ENCODE assay signal across 8 cellular contexts in genomic region chr22:24182574-24183246, GRCh38. TPM values are rescaled to one million over a fixed set of nuclear protein-coding genes. Genes with fewer than 3 reads are reported as not detected.
A peak's percentile ranks its signal among the peaks of the same experiment; 100 is the strongest.
DNase-seq lines count a peak whose midpoint lies in the region; ATAC-seq, FAIRE-seq and TF ChIP-seq lines count a peak whose summit lies in the region.
"Not testable (repeated sequence)": the region's sequence is repeated elsewhere in the genome, so short reads cannot be mapped to it uniquely, and the experiment has no call there.

No MANE protein-coding gene starts in this region.

- intact Hi-C loops in Calu3 (cut with micrococcal nuclease; ENCODE audit: unreplicated experiment) (loop anchor here (10.0 kb wide), 1 partner anchor 198 kb away; the partner anchor contains the start of gene GSTT2), heart left ventricle (cut with DNase I) (loop anchor here in 3 of 10 donors (10.0 kb wide), 2 partner anchors 228 to 342 kb away; no protein-coding TSS in a partner anchor)
- intact Hi-C loops in activated CD4-positive, alpha-beta T cell treated with anti-CD3 and anti-CD28 coated beads for 36 hours (cut with DNase I, micrococcal nuclease): loop anchor here in 1 of 2 experiments (10.0 kb wide), 2 partner anchors 242 to 342 kb away; partner anchors contain the start of gene ADORA2A
- intact Hi-C loops in tibial artery (cut with DNase I; ENCODE audit: low total_unique reads): not testable (repeated sequence)

- not testable (repeated sequence) for H3K14ac ChIP-seq in H1 (ENCODE audit: insufficient read length)

- H2BK12ac ChIP-seq in H1 (ENCODE audit: low read depth, low read length): not testable (repeated sequence)

- H3K27me3 Mint-ChIP-seq in Calu3 (ENCODE audit: unreplicated experiment); activated CD4-positive, alpha-beta T cell treated with anti-CD3 and anti-CD28 coated beads for 36 hours; nephron progenitor cell (ENCODE audit: low read depth, poor library complexity): not testable (repeated sequence)

- TF ChIP-seq POLR2A in H1 (IDR thresholded peaks at IDR 0.05; ENCODE audit: control extremely low read depth in 1 of 2, low read depth in 2 of 2, low read length in 2 of 2); heart left ventricle (IDR thresholded peaks at IDR 0.05): not testable (repeated sequence)

- TF ChIP-seq EP300 in H1 (IDR thresholded peaks at IDR 0.05; ENCODE audit: borderline replicate concordance in 1 of 2, low read depth in 2 of 2, low read length in 2 of 2): not testable (repeated sequence)

- H3K56ac ChIP-seq in H1 (replicated peaks; ENCODE audit: insufficient read length, low read depth, low read length): not testable (repeated sequence)

- not testable (repeated sequence) for H3K4me3 Mint-ChIP-seq in Calu3 (ENCODE audit: low read depth, unreplicated experiment); activated CD4-positive, alpha-beta T cell treated with anti-CD3 and anti-CD28 coated beads for 36 hours; nephron progenitor cell

- peak; percentile 56 to 61 for TF ChIP-seq RAD21 in H1 (IDR thresholded peaks at IDR 0.05 in 1 of 2, conservative IDR thresholded peaks at IDR 0.05 in 1 of 2; ENCODE audit: low read depth in 2 of 2, low read length in 2 of 2)

- BruUV-seq in Calu3 (replicated peaks; lab: Mats Ljungman, UMichigan): not testable (repeated sequence)

- not testable (repeated sequence) for H2BK15ac ChIP-seq in H1 (ENCODE audit: low read length)

- H3K4me2 ChIP-seq in H1 (ENCODE audit: insufficient read depth in 1 of 2, low read depth in 2 of 2, low read length in 2 of 2): not testable (repeated sequence)

- not testable (repeated sequence) for H2BK5ac ChIP-seq in H1 (ENCODE audit: low read depth, low read length)

- POLR2A ChIA-PET in HEK293 (lab: Yijun Ruan, JAX); activated CD4-positive, alpha-beta T cell treated with anti-CD3 and anti-CD28 coated beads for 36 hours (lab: Charles Lee); H1 (lab: Charles Lee; ENCODE audit: partially characterized antibody): not testable (repeated sequence)

- not testable (repeated sequence) for H3K27ac ChIP-seq in HEK293 (ENCODE audit: extremely low read depth, low read depth, low read length); H1 (ENCODE audit: low read depth, low read length); heart left ventricle
- peak overlapping the region; percentile 87 to 96 for H3K27ac ChIP-seq in tibial artery

- CTCF ChIA-PET in Calu3 (lab: Charles Lee) (interaction anchor here (0.6 kb wide), 1 partner anchor 758 kb away, joined by 3 read pairs; no protein-coding TSS in a partner anchor), H1 (lab: Charles Lee; ENCODE audit: partially characterized antibody) (interaction anchor here (1.0 to 3.4 kb wide), 4 partner anchors 32 to 86 kb away, joined by 3 to 8 read pairs (median 4); no protein-coding TSS in a partner anchor)
- CTCF ChIA-PET in HEK293 (lab: Yijun Ruan, JAX): not testable (repeated sequence)
- CTCF ChIA-PET in activated CD4-positive, alpha-beta T cell treated with anti-CD3 and anti-CD28 coated beads for 36 hours (lab: Charles Lee): interaction anchor here (0.7 kb wide), 1 partner anchor 89 kb away, joined by 3 read pairs; no protein-coding TSS in a partner anchor

- H4K91ac ChIP-seq in H1 (replicated peaks; ENCODE audit: insufficient read length, low read length): not testable (repeated sequence)

- H3K4me1 Mint-ChIP-seq in Calu3 (ENCODE audit: low read depth, unreplicated experiment); activated CD4-positive, alpha-beta T cell treated with anti-CD3 and anti-CD28 coated beads for 36 hours; nephron progenitor cell: not testable (repeated sequence)

- H3K18ac ChIP-seq in H1 (ENCODE audit: extremely low read depth, low read length): not testable (repeated sequence)

- H3K36me3 Mint-ChIP-seq in Calu3 (ENCODE audit: insufficient read depth, unreplicated experiment); activated CD4-positive, alpha-beta T cell treated with anti-CD3 and anti-CD28 coated beads for 36 hours (ENCODE audit: low read depth); nephron progenitor cell (ENCODE audit: low read depth): not testable (repeated sequence)

- not testable (repeated sequence) for H2BK20ac ChIP-seq in H1 (ENCODE audit: low read length)

- H3K23me2 ChIP-seq in H1 (ENCODE audit: low read depth, low read length): not testable (repeated sequence)

- not testable (repeated sequence) for H3K79me2 ChIP-seq in H1 (ENCODE audit: control insufficient read depth in 1 of 2, insufficient read depth in 2 of 2, low read length in 2 of 2)

- not testable (repeated sequence) for H3K9ac ChIP-seq in H1 (replicated peaks in 1 of 4; ENCODE audit: extremely low read depth in 1 of 4, low read depth in 3 of 4, low read length in 3 of 4)

- H3K27me3 ChIP-seq in H1 (replicated peaks in 1 of 4; ENCODE audit: control insufficient read depth in 3 of 4, extremely low read depth in 1 of 4, insufficient read depth in 3 of 4, low read length in 3 of 4); heart left ventricle; tibial artery: not testable (repeated sequence)

- DNase-seq in Calu3; H1 (ENCODE audit: low read depth in 1 of 2, low spot score in 2 of 2); nephron progenitor cell; tibial artery: not testable (repeated sequence)
- DNase-seq in OCI-M1 (lab: John Stamatoyannopoulos, UW) (peak; percentile 42), heart left ventricle (peak in 1 of 5 donors; percentile 34)
- DNase-seq in activated CD4-positive, alpha-beta T cell treated with anti-CD3 and anti-CD28 coated beads for 36 hours: peak; percentile 29

- H3K9me3 ChIP-seq in HEK293 (ENCODE audit: control insufficient read depth, insufficient read depth, low read depth, low read length); H1 (ENCODE audit: insufficient read depth in 2 of 2, low read depth in 1 of 2, low read length in 1 of 2); heart left ventricle; tibial artery: not testable (repeated sequence)

- H3K4me3 ChIP-seq in HEK293 (ENCODE audit: low read depth, low read length); H1 (ENCODE audit: extremely low read depth in 1 of 4, insufficient read depth in 2 of 4, low read depth in 3 of 4, low read length in 4 of 4): not testable (repeated sequence)
- H3K4me3 ChIP-seq in heart left ventricle (peak overlapping the region in 2 of 12 donors; percentile 30 to 42), tibial artery (peak overlapping the region; percentile 50 to 53)

- not testable (repeated sequence) for H2AFZ ChIP-seq in H1 (ENCODE audit: low read length)

- not testable (repeated sequence) for H4K20me1 ChIP-seq in H1 (replicated peaks in 1 of 2; ENCODE audit: control insufficient read depth in 1 of 2, insufficient read depth in 2 of 2, low read length in 2 of 2)

- H2AK5ac ChIP-seq in H1 (ENCODE audit: low read depth, low read length): not testable (repeated sequence)

- not testable (repeated sequence) for H3K36me3 ChIP-seq in HEK293 (ENCODE audit: control insufficient read depth in 2 of 2, insufficient read depth in 1 of 2, low read length in 2 of 2); H1 (ENCODE audit: control insufficient read depth in 2 of 4, insufficient read depth in 4 of 4, low read length in 3 of 4)
- H3K36me3 ChIP-seq in heart left ventricle (peaks cover 0 to 10% (median 6%) of the 10 kb centered on the region in 9 donors), tibial artery (peaks cover 28 to 48% (median 40%) of the 10 kb centered on the region in 3 donors)

- H3K9me3 Mint-ChIP-seq in Calu3 (ENCODE audit: low read depth, unreplicated experiment); activated CD4-positive, alpha-beta T cell treated with anti-CD3 and anti-CD28 coated beads for 36 hours (ENCODE audit: low read depth); nephron progenitor cell: not testable (repeated sequence)

- not testable (repeated sequence) for H3K4me1 ChIP-seq in HEK293 (ENCODE audit: control insufficient read depth, insufficient read depth, low read length)
- peaks cover 0 to 13% (median 9%) of the 10 kb centered on the region in 4 experiments; a peak in 6 of 7 replicates for H3K4me1 ChIP-seq in H1 (replicated peaks in 1 of 4; ENCODE audit: control insufficient read depth in 3 of 4, insufficient read depth in 4 of 4, low read length in 3 of 4)
- peaks cover 0 to 39% (median 15%) of the 10 kb centered on the region in 12 donors for H3K4me1 ChIP-seq in heart left ventricle
- H3K4me1 ChIP-seq in tibial artery: peaks cover 6 to 77% (median 68%) of the 10 kb centered on the region in 4 donors

- 82% methylated on average over 16 of the region's 18 CpGs; no CpG with 5 or more reads in 1 of the 2 experiments for WGBS in H1 (ENCODE audit: extremely low coverage in 1 of 2, insufficient coverage in 1 of 2, insufficient read length in 1 of 2, insufficient replicate concordance in 2 of 2, low coverage in 1 of 2, low lambda C conversion rate in 2 of 2, missing lambda C conversion rate in 1 of 2), 2 experiments
- WGBS in heart left ventricle, 4 donors: 76 to 85% (median 80%) methylated on average over 12 to 18 of the region's 18 CpGs

- not testable (repeated sequence) for H3K4ac ChIP-seq in H1 (replicated peaks; ENCODE audit: insufficient read length, low read depth, low read length)

- TF ChIP-seq CTCF in Calu3 (IDR thresholded peaks at IDR 0.05; ENCODE audit: unreplicated experiment): peak; percentile 45
- TF ChIP-seq CTCF in HEK293 (tag by site-specific recombination; IDR thresholded peaks at IDR 0.05): peak; percentile 67
- peak; percentile 38 to 49 (median 48) for TF ChIP-seq CTCF in H1 (IDR thresholded peaks at IDR 0.05; ENCODE audit: control extremely low read depth in 1 of 3, insufficient read depth in 1 of 3, low read depth in 1 of 3, low read length in 3 of 3)
- TF ChIP-seq CTCF in heart left ventricle (IDR thresholded peaks at IDR 0.05): peak in 10 of 12 donors; percentile 10 to 36 (median 24)
- peak; percentile 15 for TF ChIP-seq CTCF in nephron progenitor cell (IDR thresholded peaks at IDR 0.05)
- peak; percentile 3 to 30 for TF ChIP-seq CTCF in tibial artery (IDR thresholded peaks at IDR 0.05)

- H4K8ac ChIP-seq in H1 (ENCODE audit: extremely low read depth, insufficient read depth, low read length): not testable (repeated sequence)

- H3K79me1 ChIP-seq in H1 (ENCODE audit: low read depth, low read length): not testable (repeated sequence)

- H4K5ac ChIP-seq in H1 (ENCODE audit: insufficient read length, low read depth, low read length): not testable (repeated sequence)

- ATAC-seq in activated CD4-positive, alpha-beta T cell treated with anti-CD3 and anti-CD28 coated beads for 36 hours: not testable (repeated sequence)
- ATAC-seq in heart left ventricle: peak in 1 of 4 donors; percentile 1

- H3K27ac Mint-ChIP-seq in Calu3 (ENCODE audit: unreplicated experiment); activated CD4-positive, alpha-beta T cell treated with anti-CD3 and anti-CD28 coated beads for 36 hours; nephron progenitor cell: not testable (repeated sequence)

- H3K23ac ChIP-seq in H1 (ENCODE audit: insufficient read length): not testable (repeated sequence)

- not testable (repeated sequence) for FAIRE-seq in H1 (lab: Jason Lieb, UNC)

- H2BK120ac ChIP-seq in H1 (replicated peaks; ENCODE audit: low read depth, low read length): not testable (repeated sequence)

RNA-seq across cellular contexts. Expression of gene SUSD2, which starts 1.4 kb away (rescaled TPM):
- total RNA-seq in Calu3 (2022) (2.5 and 3.1 TPM in 2 replicates), heart left ventricle (10 to 100 TPM in 1 of 9 donors, 1 to 10 TPM in 8; 1.5 to 12.6 (median 2.6) TPM)
- total RNA-seq in activated CD4-positive, alpha-beta T cell treated with anti-CD3 and anti-CD28 coated beads for 36 hours: under 1 TPM; 0.65 to 0.80 TPM
- total RNA-seq in H1 (2021; fragmentation: NEBNext Ultra II Directional; extraction: Animal tissue kit (Norgen Biotek cat#: 25700)): 1.5 and 2.0 TPM in 2 replicates
- polyA plus RNA-seq in H1 (2011; rRNA removed) (4.8 and 5.5 TPM in 2 replicates), heart left ventricle (1 to 10 TPM; 2.7 to 3.5 TPM)
- 1.8 TPM for polyA plus RNA-seq in H1 (2011; cell fraction: cytosol; rRNA removed)
- polyA plus RNA-seq in H1 (2011; cell fraction: nucleus; rRNA removed): 7.8 TPM
- polyA plus RNA-seq in H1 (2012, experiment 1 of 2): 1.5 to 3.7 TPM (median 2.7 TPM) in 4 replicates
- polyA plus RNA-seq in H1 (2012, experiment 2 of 2): 1.7 TPM
- polyA plus RNA-seq in H1 (2013, experiment 1 of 2): 4.0 TPM
- polyA plus RNA-seq in H1 (2013, experiment 2 of 2): 3.1 TPM
- 1.9 and 2.0 TPM in 2 replicates for polyA minus RNA-seq in H1 (2011; rRNA and poly(A)+ RNA removed)
- polyA minus RNA-seq in H1 (2011; cell fraction: cytosol; rRNA and poly(A)+ RNA removed): 1.4 TPM
- 2.1 TPM for polyA minus RNA-seq in H1 (2011; cell fraction: nucleus; rRNA and poly(A)+ RNA removed)

Comparison
In these comparisons a context has a peak if more than half of its experiments do, and no peak if none do; other contexts are left out.
1. CTCF ChIP-seq: peak in every context shown above with its lines; median percentile 67 in HEK293; 48 in H1; 45 in Calu3; 24 in heart left ventricle; 16 in tibial artery; 15 in nephron progenitor cell.